ENCODE assay signal across 20 cellular contexts in genomic region chr16:76650579-76650978, GRCh38.
"Had no signal": no experiment of that assay in that cellular context is flagged by ENCODE, and none has a peak within 500 bp of the region (broad histone marks: within the 10 kb centered on the region; RNA-seq: fewer than 3 reads in every experiment).

No MANE protein-coding gene starts in this region.

- H3K27me3 ChIP-seq: brain microvascular endothelial cell, gastroesophageal sphincter, right lobe of liver, tibial nerve, uterus had no signal

- H3K36me3 ChIP-seq: brain microvascular endothelial cell, gastroesophageal sphincter, heart right ventricle, lower lobe of right lung, right lobe of liver, tibial nerve, uterus had no signal

- DNase-seq: activated B cell treated with CpG ODN at 0.5 μM for 24 hours; activated CD4-positive, alpha-beta T cell treated with anti-CD3 and anti-CD28 coated beads for 48 hours; activated naive CD4-positive, alpha-beta T cell treated with Interleukin-2 at 50 U/mL for 16 hours; anterior cingulate cortex; brain microvascular endothelial cell; cerebellar nuclear complex; dermis blood vessel endothelial cell; effector memory CD8-positive, alpha-beta T cell; heart right ventricle; left colon; lower lobe of right lung; right lobe of liver; stimulated activated CD4-positive, alpha-beta T cell treated with anti-CD3 and anti-CD28 coated beads, Interleukin-4, amount 100 ng/mL, for 4 hours; stimulated activated CD8-positive, alpha-beta memory T cell treated with anti-CD3 and anti-CD28 coated beads, Interleukin-4, amount 100 ng/mL, for 48 hours; stimulated activated naive CD4-positive, alpha-beta T cell treated with Interleukin-2 at 50 U/mL for 16 hours; substantia nigra; uterus had no signal

- H3K4me1 ChIP-seq: gastroesophageal sphincter, heart right ventricle, lower lobe of right lung, right lobe of liver, tibial nerve, uterus had no signal

- H3K4me3 ChIP-seq: gastroesophageal sphincter, heart right ventricle, lower lobe of right lung, right lobe of liver, smooth muscle cell, tibial nerve, uterus had no signal

- H3K4me2 ChIP-seq: smooth muscle cell had no signal

- H3K27ac ChIP-seq: brain microvascular endothelial cell, gastroesophageal sphincter, heart right ventricle, lower lobe of right lung, right lobe of liver, tibial nerve, uterus had no signal
